ENCODE assay signal across 30 cellular contexts in the genomic region with DNA sequence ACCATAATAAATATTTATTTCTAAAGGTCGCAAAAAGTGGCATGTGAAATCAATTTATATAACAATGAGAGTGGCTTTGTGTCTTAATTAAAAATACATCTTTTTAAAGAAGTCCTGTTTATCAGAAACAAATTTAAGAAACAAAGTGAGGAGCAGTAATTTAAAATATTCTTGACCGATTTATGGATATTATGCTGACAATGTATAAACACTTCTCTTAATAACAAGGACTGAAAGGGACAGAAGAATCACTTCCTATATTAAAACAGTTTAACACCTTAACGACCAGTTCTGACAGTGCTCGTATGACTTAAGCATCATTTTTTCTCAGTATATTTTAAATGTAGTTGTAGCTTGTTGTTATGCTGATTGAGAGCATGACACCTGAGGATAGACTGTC.
"Had no signal": no experiment of that assay in that cellular context is flagged by ENCODE, and none has a peak within 500 bp of the region (broad histone marks: within the 10 kb centered on the region; RNA-seq: fewer than 3 reads in every experiment).

No MANE protein-coding gene starts in this region.

- FAIRE-seq: pancreas, urothelium cell line had no signal

- H3K36me3 ChIP-seq: neutrophil, pancreas, prostate gland, spleen, stomach, thoracic aorta, thyroid gland, tibial nerve, upper lobe of left lung, vagina had no signal

- H3K27me3 ChIP-seq: neutrophil, pancreas, spleen, stomach, thyroid gland, tibial nerve, upper lobe of left lung, vagina had no signal

- H3K4me2 ChIP-seq: smooth muscle cell had no signal

- H3K9me3 Mint-ChIP-seq: naive thymus-derived CD8-positive, alpha-beta T cell; nephron progenitor cell; neural crest cell; stimulated activated naive B cell treated with anti-CD40 and anti-IgM and Interleukin-4, amounts not matched to agents 10 μg/mL and 1 μg/mL and 100 μg/mL, for 72 hours; stimulated activated naive CD8-positive, alpha-beta T cell treated with anti-CD3 and anti-CD28 coated beads, Interleukin-15, Interleukin-2, amounts not matched to agents 100 ng/mL and 50 ng/mL, for 24 hours had no signal

- H3K36me3 Mint-ChIP-seq: naive thymus-derived CD8-positive, alpha-beta T cell; natural killer cell treated with Interleukin-12 subunit alpha and Interleukin-12 subunit beta and Interleukin-15 and Interleukin-18, amount 100 ng/mL, for 72 hours; stimulated activated effector memory CD8-positive, alpha-beta T cell treated with anti-CD3 and anti-CD28 coated beads, Interleukin-12 subunit alpha, Interleukin-12 subunit beta, amount 100 ng/mL, for 72 hours; stimulated activated naive B cell treated with anti-CD40 and anti-IgM and Interleukin-4, amounts not matched to agents 10 μg/mL and 1 μg/mL and 100 μg/mL, for 72 hours had no signal

- ATAC-seq: naive thymus-derived CD8-positive, alpha-beta T cell; natural killer cell treated with Interleukin-12 subunit alpha and Interleukin-12 subunit beta and Interleukin-15 and Interleukin-18, amount 100 ng/mL, for 72 hours; pancreas; right cardiac atrium; sciatic nerve; stimulated activated effector memory CD8-positive, alpha-beta T cell treated with anti-CD3 and anti-CD28 coated beads, Interleukin-12 subunit alpha, Interleukin-12 subunit beta, amount 100 ng/mL, for 72 hours; stimulated activated naive B cell treated with anti-CD40 and anti-IgM and Interleukin-4, amounts not matched to agents 10 μg/mL and 1 μg/mL and 100 μg/mL, for 72 hours had no signal

- H3K4me3 ChIP-seq: pancreas, prostate gland, skin epidermis, smooth muscle cell, spleen, stomach, thoracic aorta, thyroid gland, tibial nerve, upper lobe of left lung, vagina had no signal

- H3K4me1 Mint-ChIP-seq: naive thymus-derived CD8-positive, alpha-beta T cell; neural crest cell; stimulated activated effector memory CD8-positive, alpha-beta T cell treated with anti-CD3 and anti-CD28 coated beads, Interleukin-12 subunit alpha, Interleukin-12 subunit beta, amount 100 ng/mL, for 72 hours; stimulated activated naive B cell treated with anti-CD40 and anti-IgM and Interleukin-4, amounts not matched to agents 10 μg/mL and 1 μg/mL and 100 μg/mL, for 72 hours had no signal

- H3K4me1 ChIP-seq: prostate gland, spleen, stomach, tibial nerve, upper lobe of left lung, vagina had no signal

- H3K9me3 ChIP-seq: neutrophil, pancreas, prostate gland, spleen, stomach, thoracic aorta, thyroid gland, tibial nerve, upper lobe of left lung, vagina had no signal

- H3K4me3 Mint-ChIP-seq: naive thymus-derived CD8-positive, alpha-beta T cell; natural killer cell treated with Interleukin-12 subunit alpha and Interleukin-12 subunit beta and Interleukin-15 and Interleukin-18, amount 100 ng/mL, for 72 hours; nephron progenitor cell; neural crest cell; stimulated activated effector memory CD8-positive, alpha-beta T cell treated with anti-CD3 and anti-CD28 coated beads, Interleukin-12 subunit alpha, Interleukin-12 subunit beta, amount 100 ng/mL, for 72 hours; stimulated activated naive B cell treated with anti-CD40 and anti-IgM and Interleukin-4, amounts not matched to agents 10 μg/mL and 1 μg/mL and 100 μg/mL, for 72 hours; stimulated activated naive CD8-positive, alpha-beta T cell treated with anti-CD3 and anti-CD28 coated beads, Interleukin-15, Interleukin-2, amounts not matched to agents 100 ng/mL and 50 ng/mL, for 24 hours had no signal

- H3K27ac Mint-ChIP-seq: naive thymus-derived CD8-positive, alpha-beta T cell; natural killer cell treated with Interleukin-12 subunit alpha and Interleukin-12 subunit beta and Interleukin-15 and Interleukin-18, amount 100 ng/mL, for 72 hours; nephron progenitor cell; stimulated activated effector memory CD8-positive, alpha-beta T cell treated with anti-CD3 and anti-CD28 coated beads, Interleukin-12 subunit alpha, Interleukin-12 subunit beta, amount 100 ng/mL, for 72 hours; stimulated activated naive B cell treated with anti-CD40 and anti-IgM and Interleukin-4, amounts not matched to agents 10 μg/mL and 1 μg/mL and 100 μg/mL, for 72 hours; stimulated activated naive CD8-positive, alpha-beta T cell treated with anti-CD3 and anti-CD28 coated beads, Interleukin-15, Interleukin-2, amounts not matched to agents 100 ng/mL and 50 ng/mL, for 24 hours had no signal

- H3K27me3 Mint-ChIP-seq: natural killer cell treated with Interleukin-12 subunit alpha and Interleukin-12 subunit beta and Interleukin-15 and Interleukin-18, amount 100 ng/mL, for 72 hours; stimulated activated naive B cell treated with anti-CD40 and anti-IgM and Interleukin-4, amounts not matched to agents 10 μg/mL and 1 μg/mL and 100 μg/mL, for 72 hours; stimulated activated naive CD8-positive, alpha-beta T cell treated with anti-CD3 and anti-CD28 coated beads, Interleukin-15, Interleukin-2, amounts not matched to agents 100 ng/mL and 50 ng/mL, for 24 hours had no signal

- H3K27ac ChIP-seq: neutrophil, pancreas, prostate gland, skin epidermis, spleen, stomach, thoracic aorta, thyroid gland, tibial nerve, upper lobe of left lung, vagina had no signal

- DNase-seq: naive thymus-derived CD8-positive, alpha-beta T cell; nephron progenitor cell; nucleus accumbens; pancreas; retina; right cardiac atrium; spleen; stimulated activated CD4-positive, alpha-beta T cell treated with anti-CD3 and anti-CD28 coated beads, Interleukin-12 subunit alpha, Interleukin-12 subunit beta, amount 100 ng/mL, for 4 hours; stimulated activated CD4-positive, alpha-beta T cell treated with anti-CD3 and anti-CD28 coated beads, Interleukin-2, amount 100 ng/mL, for 24 hours; stimulated activated CD4-positive, alpha-beta T cell treated with anti-CD3 and anti-CD28 coated beads, Interleukin-2, amount 100 ng/mL, for 48 hours; stimulated activated CD4-positive, alpha-beta T cell treated with anti-CD3 and anti-CD28 coated beads, Interleukin-4, amount 100 ng/mL, for 24 hours; stimulated activated naive B cell treated with anti-CD40 and anti-IgM and Interleukin-4, amounts not matched to agents 10 μg/mL and 1 μg/mL and 100 μg/mL, for 72 hours; stimulated activated naive CD4-positive, alpha-beta T cell treated with Interleukin-2 at 50 U/mL for 16 hours; stomach; thyroid gland; trophoblast cell; upper lobe of left lung had no signal
